Comparison of ENCODE assay signal across 13 cellular contexts in the genomic region with DNA sequence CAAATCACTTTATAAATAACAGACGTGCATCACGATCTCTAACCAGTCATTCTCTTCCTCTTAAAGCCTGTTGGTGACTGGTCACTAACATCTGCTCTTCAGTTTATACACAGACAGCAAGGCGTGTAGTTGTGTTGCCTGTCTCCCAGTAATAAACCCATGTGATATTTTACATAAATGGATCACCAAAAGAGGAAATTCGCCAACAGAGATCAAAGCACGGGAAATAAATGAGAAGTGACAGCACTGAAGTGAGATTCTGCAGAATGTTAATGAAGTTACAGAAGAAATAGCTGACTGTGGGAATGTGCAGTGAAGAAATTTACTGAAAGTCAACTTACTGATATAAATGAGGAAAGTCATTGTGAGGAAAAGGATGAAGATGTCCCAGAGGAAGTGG. TPM values are rescaled to one million over a fixed set of nuclear protein-coding genes. Genes with fewer than 3 reads are reported as not detected.
A peak's percentile ranks its signal among the peaks of the same experiment; 100 is the strongest.
DNase-seq lines count a peak whose midpoint lies in the region; ATAC-seq and TF ChIP-seq lines count a peak whose summit lies in the region.
"Had no signal": no experiment of that assay in that cellular context is flagged by ENCODE, and none has a peak within 500 bp of the region (broad histone marks: within the 10 kb centered on the region; RNA-seq: fewer than 3 reads in every experiment).

No MANE protein-coding gene starts in this region.

- H3K9ac ChIP-seq in GM23248: no peak overlapping the region
- H3K9ac ChIP-seq: SK-N-SH had no signal

- H3K9me3 ChIP-seq in neutrophil: no peaks in the 10 kb centered on the region
- H3K9me3 ChIP-seq in GM23248 (ENCODE audit: low read depth): no peaks in the 10 kb centered on the region
- H3K9me3 ChIP-seq: SK-N-SH had no signal

- no peaks in the 10 kb centered on the region for H4K20me1 ChIP-seq in GM23248 (ENCODE audit: insufficient read depth)

- H3K36me3 ChIP-seq in neutrophil (no peaks in the 10 kb centered on the region), GM23248 (ENCODE audit: low read depth) (no peaks in the 10 kb centered on the region)

- H3K9me2 ChIP-seq in GM23248 (ENCODE audit: insufficient read depth): no peaks in the 10 kb centered on the region
- H3K9me2 ChIP-seq: SK-N-SH had no signal

- H3K4me1 ChIP-seq in neutrophil (ENCODE audit: control insufficient read depth in 1 of 2, insufficient read depth in 1 of 2, low read depth in 1 of 2, low read length in 1 of 2) (peaks cover 19 to 24% of the 10 kb centered on the region in 2 experiments), GM23248 (ENCODE audit: insufficient read depth) (peaks cover 6% of the 10 kb centered on the region; the same call in 1 of the 2 replicates)

- no peak overlapping the region for H3K4me2 ChIP-seq in GM23248 (ENCODE audit: unreplicated experiment)
- H3K4me2 ChIP-seq: SK-N-SH had no signal

- H3K9me3 Mint-ChIP-seq in activated naive CD4-positive, alpha-beta T cell treated with anti-CD3 and anti-CD28 coated beads, Interleukin-2, amount 50 U/mL, for 24 hours: no peaks in the 10 kb centered on the region
- H3K9me3 Mint-ChIP-seq in activated T-helper 17 cell treated with anti-CD3 and anti-CD28 coated beads, Interleukin-2, amount 50 U/mL, for 72 hours: no peaks in the 10 kb centered on the region
- H3K9me3 Mint-ChIP-seq: activated CD4-positive, alpha-beta memory T cell treated with anti-CD3 and anti-CD28 coated beads, Interleukin-2, amount 10 ng/mL, durations not matched to agents 7 days and 5 days had no signal

- no peak overlapping the region for H3K4me3 ChIP-seq in Jurkat, Clone E6-1 (ENCODE audit: low read length)
- H3K4me3 ChIP-seq in neutrophil (ENCODE audit: low read depth in 1 of 2, low read length in 1 of 2): no peak overlapping the region
- H3K4me3 ChIP-seq in GM23248: no peak overlapping the region

- H3F3A ChIP-seq in GM23248 (ENCODE audit: insufficient read depth): peaks cover 11% of the 10 kb centered on the region; the same call in 1 of the 2 replicates

- peak overlapping the region; percentile 3 for H3K27ac ChIP-seq in neutrophil
- H3K27ac ChIP-seq in GM23248: no peak overlapping the region

- 91 to 96% methylated on average over 5 of the region's 5 CpGs for WGBS in GM23248 (ENCODE audit: low coverage in 1 of 2, low lambda C conversion rate in 2 of 2, missing lambda C conversion rate in 2 of 2), 2 experiments

- H3K4me3 Mint-ChIP-seq in activated naive CD4-positive, alpha-beta T cell treated with anti-CD3 and anti-CD28 coated beads, Interleukin-2, amount 50 U/mL, for 24 hours: peak overlapping the region; percentile 28
- peak overlapping the region; percentile 34 for H3K4me3 Mint-ChIP-seq in activated T-helper 17 cell treated with anti-CD3 and anti-CD28 coated beads, Interleukin-2, amount 50 U/mL, for 72 hours
- H3K4me3 Mint-ChIP-seq: activated CD4-positive, alpha-beta memory T cell treated with anti-CD3 and anti-CD28 coated beads, Interleukin-2, amount 10 ng/mL, durations not matched to agents 7 days and 5 days had no signal

- no peaks in the 10 kb centered on the region for H3K27me3 ChIP-seq in neutrophil
- no peaks in the 10 kb centered on the region for H3K27me3 ChIP-seq in GM23248 (replicated peaks; ENCODE audit: insufficient read depth)

- in situ Hi-C loops in GM23248 (cut with MboI): no loop called here

- TF ChIP-seq CTCF in neutrophil (IDR thresholded peaks at IDR 0.05): no peak

- ATAC-seq in activated T-helper 17 cell treated with anti-CD3 and anti-CD28 coated beads, Interleukin-2, amount 50 U/mL, for 72 hours (replicated peaks): no peak
- no peak for ATAC-seq in GM21737 (IDR thresholded peaks at IDR 0.05; ENCODE audit: unreplicated experiment)

- no peaks in the 10 kb centered on the region for H3K27me3 Mint-ChIP-seq in activated naive CD4-positive, alpha-beta T cell treated with anti-CD3 and anti-CD28 coated beads, Interleukin-2, amount 50 U/mL, for 24 hours
- H3K27me3 Mint-ChIP-seq in activated T-helper 17 cell treated with anti-CD3 and anti-CD28 coated beads, Interleukin-2, amount 50 U/mL, for 72 hours: no peaks in the 10 kb centered on the region
- H3K27me3 Mint-ChIP-seq: activated CD4-positive, alpha-beta memory T cell treated with anti-CD3 and anti-CD28 coated beads, Interleukin-2, amount 10 ng/mL, durations not matched to agents 7 days and 5 days had no signal

- H3K36me3 Mint-ChIP-seq in activated naive CD4-positive, alpha-beta T cell treated with anti-CD3 and anti-CD28 coated beads, Interleukin-2, amount 50 U/mL, for 24 hours: peaks cover 3% of the 10 kb centered on the region
- peaks cover 9% of the 10 kb centered on the region for H3K36me3 Mint-ChIP-seq in activated T-helper 17 cell treated with anti-CD3 and anti-CD28 coated beads, Interleukin-2, amount 50 U/mL, for 72 hours (ENCODE audit: low read depth)

- H2AFZ ChIP-seq in GM23248: no peak overlapping the region

- H3K79me2 ChIP-seq in GM23248 (ENCODE audit: insufficient read depth): peaks cover 15% of the 10 kb centered on the region

- DNase-seq in activated naive CD4-positive, alpha-beta T cell (lab: John Stamatoyannopoulos, UW): no peak
- peak; percentile 48 for DNase-seq in Jurkat, Clone E6-1 (ENCODE audit: low read depth, low spot score)
- DNase-seq in DMS79 (lab: John Stamatoyannopoulos, UW) (no peak), GM23248 (no peak)
- DNase-seq: activated CD4-positive, alpha-beta memory T cell treated with anti-CD3 and anti-CD28 coated beads, Interleukin-2, amount 10 ng/mL, durations not matched to agents 7 days and 5 days; GDM1; NCI-H446 treated with DMSO at 0.1 percent for 48 hours; SK-N-SH; trophoblast cell had no signal

- H3K27ac Mint-ChIP-seq in activated naive CD4-positive, alpha-beta T cell treated with anti-CD3 and anti-CD28 coated beads, Interleukin-2, amount 50 U/mL, for 24 hours: peak overlapping the region; percentile 66
- H3K27ac Mint-ChIP-seq in activated T-helper 17 cell treated with anti-CD3 and anti-CD28 coated beads, Interleukin-2, amount 50 U/mL, for 72 hours: peak overlapping the region; percentile 59
- H3K27ac Mint-ChIP-seq: activated CD4-positive, alpha-beta memory T cell treated with anti-CD3 and anti-CD28 coated beads, Interleukin-2, amount 10 ng/mL, durations not matched to agents 7 days and 5 days had no signal

- peaks cover 42% of the 10 kb centered on the region for H3K4me1 Mint-ChIP-seq in activated naive CD4-positive, alpha-beta T cell treated with anti-CD3 and anti-CD28 coated beads, Interleukin-2, amount 50 U/mL, for 24 hours
- H3K4me1 Mint-ChIP-seq in activated T-helper 17 cell treated with anti-CD3 and anti-CD28 coated beads, Interleukin-2, amount 50 U/mL, for 72 hours: peaks cover 32% of the 10 kb centered on the region

RNA-seq across cellular contexts. Expression of a gene that starts 47.0 kb away (rescaled TPM):
- polyA plus RNA-seq in Jurkat, Clone E6-1 (2012; ENCODE audit: insufficient read depth, insufficient read length): 8.1 TPM
- total RNA-seq in activated T-helper 17 cell treated with anti-CD3 and anti-CD28 coated beads, Interleukin-2, amount 50 U/mL, for 72 hours: 10 to 100 TPM; 64.2 to 80.5 TPM
- 11.8 and 13.8 TPM in 2 replicates for total RNA-seq in GM23248 (2014; rRNA removed; shearing (Covaris generic))
- polyA plus RNA-seq in GM23248 (2016; fragmentation: Nextera tagmentation; extraction: Ambion mirVana): 9.4 and 11.0 TPM in 2 replicates
